Comparison of ENCODE assay signal across 2 cellular contexts in the genomic region with DNA sequence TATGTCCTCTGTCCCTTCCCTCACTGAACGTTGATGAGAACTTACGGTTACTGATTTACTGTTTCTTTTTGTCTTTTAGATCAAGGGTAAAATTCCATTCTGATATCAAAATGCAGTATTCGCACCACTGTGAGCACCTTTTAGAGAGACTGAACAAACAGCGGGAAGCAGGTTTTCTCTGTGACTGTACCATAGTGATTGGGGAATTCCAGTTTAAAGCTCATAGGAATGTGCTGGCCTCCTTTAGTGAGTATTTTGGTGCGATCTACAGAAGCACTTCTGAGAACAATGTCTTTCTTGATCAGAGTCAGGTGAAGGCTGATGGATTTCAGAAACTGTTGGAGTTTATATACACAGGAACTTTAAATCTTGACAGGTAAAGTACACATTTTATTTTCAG.
TF ChIP-seq lines count a peak whose summit lies in the region.

No MANE protein-coding gene starts in this region.

TF ChIP-seq in HCT116, 20 proteins besides CTCF, POLR2A, EP300 and RAD21:
- no peak for TF ChIP-seq CEBPB (IDR thresholded peaks at IDR 0.05; ENCODE audit: low read depth)
- TF ChIP-seq FOSL1 (IDR thresholded peaks at IDR 0.05; ENCODE audit: low read depth): no peak
- TF ChIP-seq, protein P1, sequence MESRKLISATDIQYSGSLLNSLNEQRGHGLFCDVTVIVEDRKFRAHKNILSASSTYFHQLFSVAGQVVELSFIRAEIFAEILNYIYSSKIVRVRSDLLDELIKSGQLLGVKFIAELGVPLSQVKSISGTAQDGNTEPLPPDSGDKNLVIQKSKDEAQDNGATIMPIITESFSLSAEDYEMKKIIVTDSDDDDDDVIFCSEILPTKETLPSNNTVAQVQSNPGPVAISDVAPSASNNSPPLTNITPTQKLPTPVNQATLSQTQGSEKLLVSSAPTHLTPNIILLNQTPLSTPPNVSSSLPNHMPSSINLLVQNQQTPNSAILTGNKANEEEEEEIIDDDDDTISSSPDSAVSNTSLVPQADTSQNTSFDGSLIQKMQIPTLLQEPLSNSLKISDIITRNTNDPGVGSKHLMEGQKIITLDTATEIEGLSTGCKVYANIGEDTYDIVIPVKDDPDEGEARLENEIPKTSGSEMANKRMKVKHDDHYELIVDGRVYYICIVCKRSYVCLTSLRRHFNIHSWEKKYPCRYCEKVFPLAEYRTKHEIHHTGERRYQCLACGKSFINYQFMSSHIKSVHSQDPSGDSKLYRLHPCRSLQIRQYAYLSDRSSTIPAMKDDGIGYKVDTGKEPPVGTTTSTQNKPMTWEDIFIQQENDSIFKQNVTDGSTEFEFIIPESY (IDR thresholded peaks at IDR 0.05; ENCODE audit: extremely low read depth, insufficient replicate concordance, low read length): no peak
- no peak for TF ChIP-seq TCF7L2 (IDR thresholded peaks at IDR 0.05; ENCODE audit: borderline replicate concordance, extremely low read depth, insufficient read depth, insufficient read length)
- TF ChIP-seq, protein P2, sequence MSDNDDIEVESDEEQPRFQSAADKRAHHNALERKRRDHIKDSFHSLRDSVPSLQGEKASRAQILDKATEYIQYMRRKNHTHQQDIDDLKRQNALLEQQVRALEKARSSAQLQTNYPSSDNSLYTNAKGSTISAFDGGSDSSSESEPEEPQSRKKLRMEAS (IDR thresholded peaks at IDR 0.05): no peak
- TF ChIP-seq SP1 (IDR thresholded peaks at IDR 0.05; ENCODE audit: low read depth): no peak
- TF ChIP-seq EZH2phosphoT487 (IDR thresholded peaks at IDR 0.05; ENCODE audit: borderline replicate concordance): no peak
- no peak for TF ChIP-seq JUND (IDR thresholded peaks at IDR 0.05)
- TF ChIP-seq, protein P3, sequence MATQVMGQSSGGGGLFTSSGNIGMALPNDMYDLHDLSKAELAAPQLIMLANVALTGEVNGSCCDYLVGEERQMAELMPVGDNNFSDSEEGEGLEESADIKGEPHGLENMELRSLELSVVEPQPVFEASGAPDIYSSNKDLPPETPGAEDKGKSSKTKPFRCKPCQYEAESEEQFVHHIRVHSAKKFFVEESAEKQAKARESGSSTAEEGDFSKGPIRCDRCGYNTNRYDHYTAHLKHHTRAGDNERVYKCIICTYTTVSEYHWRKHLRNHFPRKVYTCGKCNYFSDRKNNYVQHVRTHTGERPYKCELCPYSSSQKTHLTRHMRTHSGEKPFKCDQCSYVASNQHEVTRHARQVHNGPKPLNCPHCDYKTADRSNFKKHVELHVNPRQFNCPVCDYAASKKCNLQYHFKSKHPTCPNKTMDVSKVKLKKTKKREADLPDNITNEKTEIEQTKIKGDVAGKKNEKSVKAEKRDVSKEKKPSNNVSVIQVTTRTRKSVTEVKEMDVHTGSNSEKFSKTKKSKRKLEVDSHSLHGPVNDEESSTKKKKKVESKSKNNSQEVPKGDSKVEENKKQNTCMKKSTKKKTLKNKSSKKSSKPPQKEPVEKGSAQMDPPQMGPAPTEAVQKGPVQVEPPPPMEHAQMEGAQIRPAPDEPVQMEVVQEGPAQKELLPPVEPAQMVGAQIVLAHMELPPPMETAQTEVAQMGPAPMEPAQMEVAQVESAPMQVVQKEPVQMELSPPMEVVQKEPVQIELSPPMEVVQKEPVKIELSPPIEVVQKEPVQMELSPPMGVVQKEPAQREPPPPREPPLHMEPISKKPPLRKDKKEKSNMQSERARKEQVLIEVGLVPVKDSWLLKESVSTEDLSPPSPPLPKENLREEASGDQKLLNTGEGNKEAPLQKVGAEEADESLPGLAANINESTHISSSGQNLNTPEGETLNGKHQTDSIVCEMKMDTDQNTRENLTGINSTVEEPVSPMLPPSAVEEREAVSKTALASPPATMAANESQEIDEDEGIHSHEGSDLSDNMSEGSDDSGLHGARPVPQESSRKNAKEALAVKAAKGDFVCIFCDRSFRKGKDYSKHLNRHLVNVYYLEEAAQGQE (IDR thresholded peaks at IDR 0.05; ENCODE audit: low read depth): no peak
- no peak for TF ChIP-seq CBX3 (IDR thresholded peaks at IDR 0.05; ENCODE audit: low read depth)

TF ChIP-seq in K562, 482 proteins besides CTCF, POLR2A, EP300 and RAD21:
- TF ChIP-seq RBM34 (IDR thresholded peaks at IDR 0.05; ENCODE audit: borderline replicate concordance, insufficient read depth, low read length) (0 out of 2 replicates have a peak, but pooled peaks have one; percentile 57), TGIF2 (CRISPR knock-in tag; IDR thresholded peaks at IDR 0.05) (no peak)
- TF ChIP-seq, protein P3 (CRISPR knock-in tag; IDR thresholded peaks at IDR 0.05; ENCODE audit: low read depth): no peak
